In genomic region chr2:85794491-85795121, GRCh38 we compare ENCODE assay signal across 13 cellular contexts. TPM values are rescaled to one million over a fixed set of nuclear protein-coding genes. Genes with fewer than 3 reads are reported as not detected.
DNase-seq lines count a peak whose midpoint lies in the region; ATAC-seq and TF ChIP-seq lines count a peak whose summit lies in the region.
"Had no signal": no experiment of that assay in that cellular context is flagged by ENCODE, and none has a peak within 500 bp of the region (broad histone marks: within the 10 kb centered on the region; RNA-seq: fewer than 3 reads in every experiment).

No MANE protein-coding gene starts in this region.

- H3K27ac ChIP-seq in WERI-Rb-1 = peak overlapping the region; percentile 78
- peak overlapping the region; percentile 21 for H3K27ac ChIP-seq in right cardiac atrium (ENCODE audit: low read length)
- H3K27ac ChIP-seq: BLaER1 had no signal

- TF ChIP-seq CTCF in WERI-Rb-1 (IDR thresholded peaks at IDR 0.05; ENCODE audit: low read depth, low read length) = no peak

- intact Hi-C loops in right cardiac atrium (cut with DNase I) = loop anchor here in 3 of 4 donors (5.0 to 10.0 kb wide), 3 partner anchors 42 to 62 kb away; partner anchors contain the start of gene ATOH8 (in 1 of the 3)

- no peak for TF ChIP-seq POLR2A in GM18505 (IDR thresholded peaks at IDR 0.05; ENCODE audit: borderline replicate concordance, extremely low read depth, insufficient read depth, insufficient read length)

- 64% methylated on average over 14 of the region's 14 CpGs for WGBS in right cardiac atrium

- peak overlapping the region; percentile 18 for H3K9ac ChIP-seq in skeletal muscle satellite cell (ENCODE audit: low read depth, low read length)
- H3K9ac ChIP-seq: BLaER1 had no signal

- H3K4me3 ChIP-seq in H7 (ENCODE audit: insufficient read depth, low read depth, low read length) = no peak overlapping the region
- H3K4me3 ChIP-seq in WERI-Rb-1 (ENCODE audit: low read depth, low read length) = no peak overlapping the region
- no peak overlapping the region for H3K4me3 ChIP-seq in right cardiac atrium (ENCODE audit: low read length)
- H3K4me3 ChIP-seq in skeletal muscle satellite cell (ENCODE audit: low read length) = no peak overlapping the region
- H3K4me3 ChIP-seq: BLaER1 had no signal

- H3K4me2 ChIP-seq in skeletal muscle satellite cell (ENCODE audit: low read length) = no peak overlapping the region
- H3K4me2 ChIP-seq: BLaER1 had no signal

- peaks cover 46% of the 10 kb centered on the region for H3K4me1 ChIP-seq in right cardiac atrium (ENCODE audit: control insufficient read depth, insufficient read depth, low read length)
- H3K4me1 ChIP-seq in skeletal muscle satellite cell (ENCODE audit: control insufficient read depth, insufficient read depth, low read length) = peaks cover 60% of the 10 kb centered on the region

- DNase-seq in H7 = peak; percentile 37
- peak; percentile 60 for DNase-seq in WERI-Rb-1
- DNase-seq in right cardiac atrium = peak in 2 of 3 donors; percentile 77 to 84
- no peak for DNase-seq in HCEC 1CT
- DNase-seq in glomerular visceral epithelial cell (ENCODE audit: extremely low spot score) = no peak
- DNase-seq: activated CD4-positive, alpha-beta T cell treated with anti-CD3 and anti-CD28 coated beads for 36 hours; activated T-cell treated with anti-CD3 and anti-CD28 coated beads, Interleukin-2, amount 50 U/mL, for 48 hours; NCI-H1048; stimulated activated CD4-positive, alpha-beta T cell treated with anti-CD3 and anti-CD28 coated beads, Interleukin-4, amount 100 ng/mL, for 24 hours had no signal

- no peaks in the 10 kb centered on the region for H3K27me3 ChIP-seq in H7 (ENCODE audit: control insufficient read depth, insufficient read depth, low read length)
- no peaks in the 10 kb centered on the region for H3K27me3 ChIP-seq in WERI-Rb-1 (ENCODE audit: insufficient read depth, low read depth, severe bottlenecking)
- no peaks in the 10 kb centered on the region for H3K27me3 ChIP-seq in right cardiac atrium (ENCODE audit: control insufficient read depth, insufficient read depth)
- no peaks in the 10 kb centered on the region for H3K27me3 ChIP-seq in skeletal muscle satellite cell (ENCODE audit: control insufficient read depth, insufficient read depth, low read length)
- H3K27me3 ChIP-seq: BLaER1 had no signal

- H3K9me3 ChIP-seq in WERI-Rb-1 (ENCODE audit: severe bottlenecking) (no peaks in the 10 kb centered on the region), right cardiac atrium (ENCODE audit: control insufficient read depth, low read length) (no peaks in the 10 kb centered on the region), skeletal muscle satellite cell (replicated peaks; ENCODE audit: low read length) (no peaks in the 10 kb centered on the region)
- H3K9me3 ChIP-seq: BLaER1 had no signal

- H3K36me3 ChIP-seq in H7 (replicated peaks; ENCODE audit: control insufficient read depth, insufficient read depth, low read length) (no peaks in the 10 kb centered on the region), WERI-Rb-1 (no peaks in the 10 kb centered on the region), skeletal muscle satellite cell (ENCODE audit: insufficient read depth, low read length) (peaks cover 25% of the 10 kb centered on the region)
- H3K36me3 ChIP-seq: BLaER1 had no signal

- ATAC-seq in right cardiac atrium = peak; percentile 0 to 3
- ATAC-seq in HG03469 (IDR thresholded peaks at IDR 0.05; ENCODE audit: unreplicated experiment) = no peak
- ATAC-seq in GM18505 (IDR thresholded peaks at IDR 0.05; ENCODE audit: unreplicated experiment) = no peak
- ATAC-seq: activated CD4-positive, alpha-beta T cell treated with anti-CD3 and anti-CD28 coated beads for 36 hours had no signal

RNA-seq across cellular contexts. Expression of gene ATOH8, which starts 40.8 kb away (rescaled TPM):
- total RNA-seq in H7 (2014; rRNA removed; shearing (Covaris generic)) = 0.33 and 1.1 TPM in 2 replicates
- total RNA-seq in right cardiac atrium = 10 to 100 TPM; 35.7 to 55.5 (median 45.7) TPM
- polyA plus RNA-seq in right cardiac atrium = 57.8 TPM
- total RNA-seq in skeletal muscle satellite cell (2012; rRNA removed) = 36.3 and 44.6 TPM in 2 replicates
- total RNA-seq: activated CD4-positive, alpha-beta T cell treated with anti-CD3 and anti-CD28 coated beads for 36 hours had no signal

Comparison
In these comparisons a context has a peak if more than half of its experiments do, and no peak if none do; other contexts are left out.
1. DNase-seq: peak in H7 (single experiment), WERI-Rb-1 (single experiment) and right cardiac atrium (2 of 3); none in HCEC 1CT (single experiment) and glomerular visceral epithelial cell (single experiment).
2. ATAC-seq: peak in right cardiac atrium (2 of 2); none in HG03469 (single experiment) and GM18505 (single experiment).
3. RNA of gene ATOH8, which starts 40.8 kb away (total RNA-seq): 35.7 to 55.5 TPM in right cardiac atrium; 0.33 to 1.1 TPM in H7; every median in the first group is over 10 times any median in the second.